In the genomic region with DNA sequence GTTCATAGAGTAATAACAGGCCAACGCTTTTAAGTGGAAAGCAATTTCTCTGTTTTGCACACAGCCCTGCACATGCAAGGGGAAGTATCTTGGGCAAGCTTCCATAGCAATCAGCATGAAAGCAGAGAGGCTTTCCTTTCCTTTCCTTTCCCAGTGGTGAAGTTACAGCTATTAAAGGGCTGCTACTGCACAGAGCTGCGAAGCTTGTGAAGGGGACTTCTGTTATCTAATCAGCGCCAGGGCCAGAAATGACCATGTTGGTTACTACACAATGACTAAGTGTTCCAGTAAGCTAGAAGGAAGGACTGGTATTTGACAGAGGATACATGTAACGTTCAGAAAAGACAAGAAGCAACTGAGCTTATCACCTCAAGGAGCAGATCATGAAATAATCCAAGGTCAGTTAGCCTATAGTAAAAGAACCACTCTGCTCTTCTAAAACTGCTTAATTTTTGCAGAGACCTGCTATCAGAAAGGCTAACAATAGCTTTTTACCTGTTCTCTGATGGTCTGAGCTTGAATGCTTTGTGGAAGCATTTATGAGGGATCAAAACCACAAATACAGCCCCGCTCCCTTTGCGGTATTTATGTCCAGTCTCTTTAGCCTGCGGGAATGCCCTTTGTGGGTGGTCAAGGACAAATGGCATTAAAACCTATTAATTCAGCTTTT, we compare ENCODE assay signal across 1 cellular context.
TF ChIP-seq lines count a peak whose summit lies in the region.

No MANE protein-coding gene starts in this region.

TF ChIP-seq in K562, 482 proteins besides CTCF, POLR2A, EP300 and RAD21 (continued from another document and continues in another):
- TF ChIP-seq, protein P1, sequence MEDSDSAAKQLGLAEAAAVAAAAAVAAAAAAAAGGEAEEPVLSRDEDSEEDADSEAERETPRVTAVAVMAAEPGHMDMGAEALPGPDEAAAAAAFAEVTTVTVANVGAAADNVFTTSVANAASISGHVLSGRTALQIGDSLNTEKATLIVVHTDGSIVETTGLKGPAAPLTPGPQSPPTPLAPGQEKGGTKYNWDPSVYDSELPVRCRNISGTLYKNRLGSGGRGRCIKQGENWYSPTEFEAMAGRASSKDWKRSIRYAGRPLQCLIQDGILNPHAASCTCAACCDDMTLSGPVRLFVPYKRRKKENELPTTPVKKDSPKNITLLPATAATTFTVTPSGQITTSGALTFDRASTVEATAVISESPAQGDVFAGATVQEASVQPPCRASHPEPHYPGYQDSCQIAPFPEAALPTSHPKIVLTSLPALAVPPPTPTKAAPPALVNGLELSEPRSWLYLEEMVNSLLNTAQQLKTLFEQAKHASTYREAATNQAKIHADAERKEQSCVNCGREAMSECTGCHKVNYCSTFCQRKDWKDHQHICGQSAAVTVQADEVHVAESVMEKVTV (CRISPR knock-in tag; IDR thresholded peaks at IDR 0.05) = 0 out of 2 replicates have a peak, but pooled peaks have one; percentile 15
- peak; percentile 79 for TF ChIP-seq EP400 (IDR thresholded peaks at IDR 0.05)
- no peak; a peak in 1 of 4 replicates for TF ChIP-seq FOXA3 (CRISPR knock-in tag; conservative IDR thresholded peaks at IDR 0.05 in 1 of 2, IDR thresholded peaks at IDR 0.05 in 1 of 2)
- peak; percentile 99 for TF ChIP-seq SMARCA4 (IDR thresholded peaks at IDR 0.05)
- TF ChIP-seq POLR2B (IDR thresholded peaks at IDR 0.05; ENCODE audit: low read depth, partially characterized antibody) = peak; percentile 58
- TF ChIP-seq, protein P2, sequence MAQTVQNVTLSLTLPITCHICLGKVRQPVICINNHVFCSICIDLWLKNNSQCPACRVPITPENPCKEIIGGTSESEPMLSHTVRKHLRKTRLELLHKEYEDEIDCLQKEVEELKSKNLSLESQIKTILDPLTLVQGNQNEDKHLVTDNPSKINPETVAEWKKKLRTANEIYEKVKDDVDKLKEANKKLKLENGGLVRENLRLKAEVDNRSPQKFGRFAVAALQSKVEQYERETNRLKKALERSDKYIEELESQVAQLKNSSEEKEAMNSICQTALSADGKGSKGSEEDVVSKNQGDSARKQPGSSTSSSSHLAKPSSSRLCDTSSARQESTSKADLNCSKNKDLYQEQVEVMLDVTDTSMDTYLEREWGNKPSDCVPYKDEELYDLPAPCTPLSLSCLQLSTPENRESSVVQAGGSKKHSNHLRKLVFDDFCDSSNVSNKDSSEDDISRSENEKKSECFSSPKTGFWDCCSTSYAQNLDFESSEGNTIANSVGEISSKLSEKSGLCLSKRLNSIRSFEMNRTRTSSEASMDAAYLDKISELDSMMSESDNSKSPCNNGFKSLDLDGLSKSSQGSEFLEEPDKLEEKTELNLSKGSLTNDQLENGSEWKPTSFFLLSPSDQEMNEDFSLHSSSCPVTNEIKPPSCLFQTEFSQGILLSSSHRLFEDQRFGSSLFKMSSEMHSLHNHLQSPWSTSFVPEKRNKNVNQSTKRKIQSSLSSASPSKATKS (CRISPR knock-in tag; IDR thresholded peaks at IDR 0.05) = 0 out of 2 replicates have a peak, but pooled peaks have one; percentile 51
- no peak for TF ChIP-seq PURB (CRISPR knock-in tag; IDR thresholded peaks at IDR 0.05; ENCODE audit: low read depth)
- TF ChIP-seq, protein P3, sequence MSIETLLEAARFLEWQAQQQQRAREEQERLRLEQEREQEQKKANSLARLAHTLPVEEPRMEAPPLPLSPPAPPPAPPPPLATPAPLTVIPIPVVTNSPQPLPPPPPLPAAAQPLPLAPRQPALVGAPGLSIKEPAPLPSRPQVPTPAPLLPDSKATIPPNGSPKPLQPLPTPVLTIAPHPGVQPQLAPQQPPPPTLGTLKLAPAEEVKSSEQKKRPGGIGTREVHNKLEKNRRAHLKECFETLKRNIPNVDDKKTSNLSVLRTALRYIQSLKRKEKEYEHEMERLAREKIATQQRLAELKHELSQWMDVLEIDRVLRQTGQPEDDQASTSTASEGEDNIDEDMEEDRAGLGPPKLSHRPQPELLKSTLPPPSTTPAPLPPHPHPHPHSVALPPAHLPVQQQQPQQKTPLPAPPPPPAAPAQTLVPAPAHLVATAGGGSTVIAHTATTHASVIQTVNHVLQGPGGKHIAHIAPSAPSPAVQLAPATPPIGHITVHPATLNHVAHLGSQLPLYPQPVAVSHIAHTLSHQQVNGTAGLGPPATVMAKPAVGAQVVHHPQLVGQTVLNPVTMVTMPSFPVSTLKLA (conservative IDR thresholded peaks at IDR 0.05) = peak; percentile 57 to 87
- TF ChIP-seq L3MBTL2 (IDR thresholded peaks at IDR 0.05) = peak; percentile 92
- peak; percentile 98 for TF ChIP-seq LEF1 (IDR thresholded peaks at IDR 0.05)
- TF ChIP-seq ZBED1 (IDR thresholded peaks at IDR 0.05) = 0 out of 2 replicates have a peak, but pooled peaks have one; percentile 69
- TF ChIP-seq NFIX (CRISPR knock-in tag; IDR thresholded peaks at IDR 0.05; ENCODE audit: low read depth) = no peak
- TF ChIP-seq RB1 (IDR thresholded peaks at IDR 0.05; ENCODE audit: low read depth) = 0 out of 2 replicates have a peak, but pooled peaks have one; percentile 40
- TF ChIP-seq CREB1 (IDR thresholded peaks at IDR 0.05) = peak; percentile 59; the same call in 1 of the 2 replicates
- TF ChIP-seq CREB1 (CRISPR knock-in tag; IDR thresholded peaks at IDR 0.05) = no peak; the same call in 1 of the 2 replicates
- TF ChIP-seq ZNF644 (tag; IDR thresholded peaks at IDR 0.05; ENCODE audit: low read depth) = peak; percentile 69; the same call in 1 of the 2 replicates
- TF ChIP-seq, protein P4, sequence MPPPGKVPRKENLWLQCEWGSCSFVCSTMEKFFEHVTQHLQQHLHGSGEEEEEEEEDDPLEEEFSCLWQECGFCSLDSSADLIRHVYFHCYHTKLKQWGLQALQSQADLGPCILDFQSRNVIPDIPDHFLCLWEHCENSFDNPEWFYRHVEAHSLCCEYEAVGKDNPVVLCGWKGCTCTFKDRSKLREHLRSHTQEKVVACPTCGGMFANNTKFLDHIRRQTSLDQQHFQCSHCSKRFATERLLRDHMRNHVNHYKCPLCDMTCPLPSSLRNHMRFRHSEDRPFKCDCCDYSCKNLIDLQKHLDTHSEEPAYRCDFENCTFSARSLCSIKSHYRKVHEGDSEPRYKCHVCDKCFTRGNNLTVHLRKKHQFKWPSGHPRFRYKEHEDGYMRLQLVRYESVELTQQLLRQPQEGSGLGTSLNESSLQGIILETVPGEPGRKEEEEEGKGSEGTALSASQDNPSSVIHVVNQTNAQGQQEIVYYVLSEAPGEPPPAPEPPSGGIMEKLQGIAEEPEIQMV (tag; conservative IDR thresholded peaks at IDR 0.05; ENCODE audit: low read depth) = 0 out of 2 replicates have a peak, but pooled peaks have one; percentile 23
- TF ChIP-seq, protein P5, sequence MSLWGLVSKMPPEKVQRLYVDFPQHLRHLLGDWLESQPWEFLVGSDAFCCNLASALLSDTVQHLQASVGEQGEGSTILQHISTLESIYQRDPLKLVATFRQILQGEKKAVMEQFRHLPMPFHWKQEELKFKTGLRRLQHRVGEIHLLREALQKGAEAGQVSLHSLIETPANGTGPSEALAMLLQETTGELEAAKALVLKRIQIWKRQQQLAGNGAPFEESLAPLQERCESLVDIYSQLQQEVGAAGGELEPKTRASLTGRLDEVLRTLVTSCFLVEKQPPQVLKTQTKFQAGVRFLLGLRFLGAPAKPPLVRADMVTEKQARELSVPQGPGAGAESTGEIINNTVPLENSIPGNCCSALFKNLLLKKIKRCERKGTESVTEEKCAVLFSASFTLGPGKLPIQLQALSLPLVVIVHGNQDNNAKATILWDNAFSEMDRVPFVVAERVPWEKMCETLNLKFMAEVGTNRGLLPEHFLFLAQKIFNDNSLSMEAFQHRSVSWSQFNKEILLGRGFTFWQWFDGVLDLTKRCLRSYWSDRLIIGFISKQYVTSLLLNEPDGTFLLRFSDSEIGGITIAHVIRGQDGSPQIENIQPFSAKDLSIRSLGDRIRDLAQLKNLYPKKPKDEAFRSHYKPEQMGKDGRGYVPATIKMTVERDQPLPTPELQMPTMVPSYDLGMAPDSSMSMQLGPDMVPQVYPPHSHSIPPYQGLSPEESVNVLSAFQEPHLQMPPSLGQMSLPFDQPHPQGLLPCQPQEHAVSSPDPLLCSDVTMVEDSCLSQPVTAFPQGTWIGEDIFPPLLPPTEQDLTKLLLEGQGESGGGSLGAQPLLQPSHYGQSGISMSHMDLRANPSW (CRISPR knock-in tag; IDR thresholded peaks at IDR 0.05) = peak; percentile 48; the same call in 1 of the 2 replicates
- TF ChIP-seq MAFK (IDR thresholded peaks at IDR 0.05; ENCODE audit: low read length) = peak; percentile 90
- peak; percentile 86 for TF ChIP-seq MTA2 (IDR thresholded peaks at IDR 0.05; ENCODE audit: low read depth)
- peak in 1 of 2 experiments; percentile 59; a peak in 2 of 4 replicates for TF ChIP-seq MAZ (CRISPR knock-in tag; conservative IDR thresholded peaks at IDR 0.05 in 1 of 2, IDR thresholded peaks at IDR 0.05 in 1 of 2)
- peak; percentile 73 for TF ChIP-seq TAF9B (IDR thresholded peaks at IDR 0.05; ENCODE audit: partially characterized antibody)
- TF ChIP-seq, protein P6, sequence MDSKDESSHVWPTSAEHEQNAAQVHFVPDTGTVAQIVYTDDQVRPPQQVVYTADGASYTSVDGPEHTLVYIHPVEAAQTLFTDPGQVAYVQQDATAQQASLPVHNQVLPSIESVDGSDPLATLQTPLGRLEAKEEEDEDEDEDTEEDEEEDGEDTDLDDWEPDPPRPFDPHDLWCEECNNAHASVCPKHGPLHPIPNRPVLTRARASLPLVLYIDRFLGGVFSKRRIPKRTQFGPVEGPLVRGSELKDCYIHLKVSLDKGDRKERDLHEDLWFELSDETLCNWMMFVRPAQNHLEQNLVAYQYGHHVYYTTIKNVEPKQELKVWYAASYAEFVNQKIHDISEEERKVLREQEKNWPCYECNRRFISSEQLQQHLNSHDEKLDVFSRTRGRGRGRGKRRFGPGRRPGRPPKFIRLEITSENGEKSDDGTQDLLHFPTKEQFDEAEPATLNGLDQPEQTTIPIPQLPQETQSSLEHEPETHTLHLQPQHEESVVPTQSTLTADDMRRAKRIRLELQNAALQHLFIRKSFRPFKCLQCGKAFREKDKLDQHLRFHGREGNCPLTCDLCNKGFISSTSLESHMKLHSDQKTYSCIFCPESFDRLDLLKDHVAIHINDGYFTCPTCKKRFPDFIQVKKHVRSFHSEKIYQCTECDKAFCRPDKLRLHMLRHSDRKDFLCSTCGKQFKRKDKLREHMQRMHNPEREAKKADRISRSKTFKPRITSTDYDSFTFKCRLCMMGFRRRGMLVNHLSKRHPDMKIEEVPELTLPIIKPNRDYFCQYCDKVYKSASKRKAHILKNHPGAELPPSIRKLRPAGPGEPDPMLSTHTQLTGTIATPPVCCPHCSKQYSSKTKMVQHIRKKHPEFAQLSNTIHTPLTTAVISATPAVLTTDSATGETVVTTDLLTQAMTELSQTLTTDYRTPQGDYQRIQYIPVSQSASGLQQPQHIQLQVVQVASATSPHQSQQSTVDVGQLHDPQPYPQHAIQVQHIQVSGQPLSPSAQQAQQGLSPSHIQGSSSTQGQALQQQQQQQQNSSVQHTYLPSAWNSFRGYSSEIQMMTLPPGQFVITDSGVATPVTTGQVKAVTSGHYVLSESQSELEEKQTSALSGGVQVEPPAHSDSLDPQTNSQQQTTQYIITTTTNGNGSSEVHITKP (IDR thresholded peaks at IDR 0.05; ENCODE audit: partially characterized antibody) = peak; percentile 64
- no peak for TF ChIP-seq ZNF561 (CRISPR knock-in tag; conservative IDR thresholded peaks at IDR 0.05)
- 0 out of 2 replicates have a peak, but pooled peaks have one; percentile 76 for TF ChIP-seq ZKSCAN8 (CRISPR knock-in tag; IDR thresholded peaks at IDR 0.05)
- no peak for TF ChIP-seq SIN3A (IDR thresholded peaks at IDR 0.05; ENCODE audit: borderline replicate concordance in 2 of 2, control insufficient read depth in 1 of 2, low read depth in 2 of 2, low read length in 2 of 2)
- TF ChIP-seq CREBBP (IDR thresholded peaks at IDR 0.05; ENCODE audit: low read depth, low read length) = no peak
- TF ChIP-seq, protein P7, sequence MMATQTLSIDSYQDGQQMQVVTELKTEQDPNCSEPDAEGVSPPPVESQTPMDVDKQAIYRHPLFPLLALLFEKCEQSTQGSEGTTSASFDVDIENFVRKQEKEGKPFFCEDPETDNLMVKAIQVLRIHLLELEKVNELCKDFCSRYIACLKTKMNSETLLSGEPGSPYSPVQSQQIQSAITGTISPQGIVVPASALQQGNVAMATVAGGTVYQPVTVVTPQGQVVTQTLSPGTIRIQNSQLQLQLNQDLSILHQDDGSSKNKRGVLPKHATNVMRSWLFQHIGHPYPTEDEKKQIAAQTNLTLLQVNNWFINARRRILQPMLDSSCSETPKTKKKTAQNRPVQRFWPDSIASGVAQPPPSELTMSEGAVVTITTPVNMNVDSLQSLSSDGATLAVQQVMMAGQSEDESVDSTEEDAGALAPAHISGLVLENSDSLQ (IDR thresholded peaks at IDR 0.05) = peak; percentile 68
- TF ChIP-seq JUNB (CRISPR knock-in tag; conservative IDR thresholded peaks at IDR 0.05) = no peak
- TF ChIP-seq MYC (IDR thresholded peaks at IDR 0.05; ENCODE audit: low read depth, low read length) = peak; percentile 77
- no peak for TF ChIP-seq MYC (CRISPR knock-in tag; IDR thresholded peaks at IDR 0.05; ENCODE audit: borderline replicate concordance, low read depth)
- peak; percentile 97 for TF ChIP-seq MTA3 (IDR thresholded peaks at IDR 0.05; ENCODE audit: borderline replicate concordance)
- peak; percentile 98 for TF ChIP-seq NFE2 (IDR thresholded peaks at IDR 0.05; ENCODE audit: low read depth)
- TF ChIP-seq JUN (IDR thresholded peaks at IDR 0.05; ENCODE audit: borderline replicate concordance, low read depth, low read length) = peak; percentile 88
- TF ChIP-seq JUN (CRISPR knock-in tag; IDR thresholded peaks at IDR 0.05; ENCODE audit: borderline replicate concordance) = no peak
- peak; percentile 94 for TF ChIP-seq NCOR1 (IDR thresholded peaks at IDR 0.05)
- peak; percentile 83 to 86 for TF ChIP-seq KDM1A (IDR thresholded peaks at IDR 0.05)
- TF ChIP-seq, protein P8, sequence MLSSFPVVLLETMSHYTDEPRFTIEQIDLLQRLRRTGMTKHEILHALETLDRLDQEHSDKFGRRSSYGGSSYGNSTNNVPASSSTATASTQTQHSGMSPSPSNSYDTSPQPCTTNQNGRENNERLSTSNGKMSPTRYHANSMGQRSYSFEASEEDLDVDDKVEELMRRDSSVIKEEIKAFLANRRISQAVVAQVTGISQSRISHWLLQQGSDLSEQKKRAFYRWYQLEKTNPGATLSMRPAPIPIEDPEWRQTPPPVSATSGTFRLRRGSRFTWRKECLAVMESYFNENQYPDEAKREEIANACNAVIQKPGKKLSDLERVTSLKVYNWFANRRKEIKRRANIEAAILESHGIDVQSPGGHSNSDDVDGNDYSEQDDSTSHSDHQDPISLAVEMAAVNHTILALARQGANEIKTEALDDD (IDR thresholded peaks at IDR 0.05) = peak; percentile 100
- peak; percentile 98 for TF ChIP-seq SMARCE1 (IDR thresholded peaks at IDR 0.05)
- TF ChIP-seq ADNP (tag; IDR thresholded peaks at IDR 0.05) = peak; percentile 58; the same call in 1 of the 2 replicates
- TF ChIP-seq ZNF583 (CRISPR knock-in tag; IDR thresholded peaks at IDR 0.05) = 0 out of 2 replicates have a peak, but pooled peaks have one; percentile 8
- TF ChIP-seq TEAD1 (CRISPR knock-in tag; IDR thresholded peaks at IDR 0.05) = peak; percentile 76 to 86; a peak in 2 of 4 replicates
- peak; percentile 92 to 93 for TF ChIP-seq TBL1XR1 (IDR thresholded peaks at IDR 0.05; ENCODE audit: low read length in 2 of 2)
- TF ChIP-seq ZKSCAN1 (IDR thresholded peaks at IDR 0.05; ENCODE audit: low read depth, low read length) = peak; percentile 69; the same call in 1 of the 2 replicates
- TF ChIP-seq SOX6 (IDR thresholded peaks at IDR 0.05) = peak; percentile 96
